22 cellular contexts compared by ENCODE assay signal in the genomic region with DNA sequence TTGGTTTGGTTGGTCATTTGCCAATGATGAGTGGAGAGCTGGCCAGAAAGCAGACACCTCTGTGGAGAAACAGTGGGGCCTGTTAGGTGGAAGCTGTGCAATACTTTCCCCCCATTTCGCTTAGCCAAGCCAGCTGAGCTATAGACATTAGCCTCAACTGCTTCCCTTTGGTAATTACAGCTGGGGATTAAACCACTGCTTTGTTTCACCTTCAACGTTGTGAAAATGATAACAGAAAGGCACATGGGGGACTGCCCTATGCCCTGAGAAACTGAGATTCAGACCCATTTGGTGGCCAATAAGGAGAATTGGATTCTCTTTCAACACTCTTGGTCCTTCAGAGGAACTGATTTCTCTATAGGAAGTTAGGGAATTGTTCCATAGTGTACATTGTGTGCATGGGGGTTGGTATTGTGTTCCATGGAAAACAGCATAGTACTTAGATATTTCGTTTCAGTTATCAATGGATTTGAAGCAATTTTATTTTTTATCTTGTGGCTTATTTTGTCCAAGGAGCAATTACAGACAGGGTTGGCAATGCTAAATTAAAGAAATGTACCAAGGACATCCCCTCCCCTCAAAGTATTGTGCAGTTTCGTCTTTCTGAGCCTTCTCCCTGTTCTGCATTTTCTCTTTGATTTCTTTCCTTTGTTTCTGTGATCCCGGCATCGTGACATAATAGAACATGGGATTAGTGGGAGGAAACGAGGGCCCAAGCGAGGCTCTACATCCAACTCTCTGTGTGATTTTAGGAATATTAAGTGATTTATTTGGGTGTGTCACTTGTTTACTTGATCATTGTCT.
"Had no signal": no experiment of that assay in that cellular context is flagged by ENCODE, and none has a peak within 500 bp of the region (broad histone marks: within the 10 kb centered on the region; RNA-seq: fewer than 3 reads in every experiment).

No MANE protein-coding gene starts in this region.

- DNase-seq: cortex of kidney; dorsolateral prefrontal cortex; effector CD8-positive, alpha-beta T cell; foreskin melanocyte; heart left ventricle; hippocampal formation; kidney glomerular epithelial cell; naive thymus-derived CD4-positive, alpha-beta T cell; nephron progenitor cell; nucleus accumbens; psoas muscle; retina; stimulated activated CD4-positive, alpha-beta T cell treated with anti-CD3 and anti-CD28 coated beads, Interleukin-12 subunit alpha, Interleukin-12 subunit beta, amount 100 ng/mL, for 4 hours; stimulated activated naive CD4-positive, alpha-beta T cell; stomach; substantia nigra; trophoblast cell had no signal

- H3K4me1 Mint-ChIP-seq: nephron progenitor cell had no signal

- H2AFZ ChIP-seq: parathyroid adenoma had no signal

- ATAC-seq: heart left ventricle; naive thymus-derived CD4-positive, alpha-beta T cell; psoas muscle; sciatic nerve had no signal

- H3K4me3 ChIP-seq: dorsolateral prefrontal cortex, heart left ventricle, psoas muscle, skin epidermis, stomach, thoracic aorta had no signal

- H3K9me3 ChIP-seq: heart left ventricle, psoas muscle, stomach, thoracic aorta had no signal

- H3K9ac ChIP-seq: parathyroid adenoma had no signal

- H3K4me3 Mint-ChIP-seq: naive thymus-derived CD4-positive, alpha-beta T cell; nephron progenitor cell had no signal

- H3K4me1 ChIP-seq: parathyroid adenoma had no signal

- FAIRE-seq: urothelium cell line had no signal

- H3K27me3 Mint-ChIP-seq: naive thymus-derived CD4-positive, alpha-beta T cell had no signal

- H3K27me3 ChIP-seq: dorsolateral prefrontal cortex, heart left ventricle, stomach had no signal

- H3K27ac Mint-ChIP-seq: naive thymus-derived CD4-positive, alpha-beta T cell had no signal

- H3K27ac ChIP-seq: dorsolateral prefrontal cortex, heart left ventricle, parathyroid adenoma, psoas muscle, stomach, thoracic aorta had no signal
